ENCODE assay signal across 10 cellular contexts in the genomic region with DNA sequence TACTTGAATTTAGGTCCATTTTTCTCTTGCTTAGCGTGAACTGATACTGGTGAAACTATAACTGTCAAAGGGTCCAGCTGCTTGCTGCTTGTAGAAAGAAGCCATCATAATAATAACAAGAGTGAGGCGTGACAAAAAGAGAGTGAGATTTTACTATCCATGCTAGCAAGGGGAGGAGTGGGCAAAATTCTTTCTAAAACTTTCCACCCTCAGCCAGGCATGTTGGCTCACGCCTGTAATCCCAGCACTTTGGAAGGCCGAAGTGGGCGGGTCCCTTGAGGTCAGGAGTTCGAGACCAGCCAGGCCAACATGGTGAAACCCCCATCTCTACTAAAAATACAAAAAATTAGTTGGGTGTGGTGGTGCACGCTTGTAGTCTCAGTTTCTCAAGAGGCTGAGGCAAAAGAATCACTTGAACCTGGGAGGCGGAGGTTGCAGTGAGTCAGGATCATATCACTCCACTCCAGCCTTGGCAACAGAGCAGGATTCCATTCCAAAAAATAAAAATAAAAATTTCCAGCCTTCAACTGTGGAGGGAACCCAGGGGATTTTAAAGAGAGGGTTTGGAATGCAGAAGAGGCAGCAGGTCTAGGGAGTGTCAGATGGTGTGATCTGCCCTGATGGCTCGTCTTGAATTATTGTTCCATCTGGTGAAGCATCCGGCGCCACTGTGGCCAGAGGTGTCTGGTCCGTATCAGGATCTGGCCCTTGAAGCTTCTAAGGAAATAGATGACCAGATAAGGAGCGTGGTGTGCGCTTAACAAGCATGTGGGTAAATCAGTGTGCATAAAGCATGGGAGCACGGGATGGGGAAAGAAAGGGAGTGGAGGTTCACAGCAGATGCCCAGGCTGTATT. TPM values are rescaled to one million over a fixed set of nuclear protein-coding genes. Genes with fewer than 3 reads are reported as not detected.
DNase-seq lines count a peak whose midpoint lies in the region; ATAC-seq and TF ChIP-seq lines count a peak whose summit lies in the region.
"Had no signal": no experiment of that assay in that cellular context is flagged by ENCODE, and none has a peak within 500 bp of the region (broad histone marks: within the 10 kb centered on the region; RNA-seq: fewer than 3 reads in every experiment).

No MANE protein-coding gene starts in this region.

- CTCF ChIA-PET in activated CD8-positive, alpha-beta memory T cell treated with anti-CD3 and anti-CD28 coated beads, Interleukin-2, amount 10 ng/mL, durations not matched to agents 7 days and 5 days (lab: Charles Lee) = no interaction called here
- CTCF ChIA-PET in Caco-2 (lab: Charles Lee) = no interaction called here

- H3K27ac ChIP-seq in gastroesophageal sphincter (peak overlapping the region in 3 of 4 donors; percentile 28 to 53 (median 33)), thoracic aorta (peak overlapping the region; percentile 73 to 89)
- H3K27ac ChIP-seq: BLaER1, SK-N-MC had no signal

- ATAC-seq in activated CD8-positive, alpha-beta memory T cell treated with anti-CD3 and anti-CD28 coated beads, Interleukin-2, amount 10 ng/mL, durations not matched to agents 7 days and 5 days = no peak
- ATAC-seq in gastroesophageal sphincter = peak; percentile 60
- peak; percentile 40 for ATAC-seq in thoracic aorta (ENCODE audit: insufficient number of reproducible peaks, low FRiP score, low read depth)

- peaks cover 40% of the 10 kb centered on the region for H3K4me1 Mint-ChIP-seq in activated CD8-positive, alpha-beta memory T cell treated with anti-CD3 and anti-CD28 coated beads, Interleukin-2, amount 10 ng/mL, durations not matched to agents 7 days and 5 days
- H3K4me1 Mint-ChIP-seq in immature natural killer cell = peaks cover 6 to 13% of the 10 kb centered on the region in 2 donors
- H3K4me1 Mint-ChIP-seq in Caco-2 (ENCODE audit: low read depth, unreplicated experiment) = no peaks in the 10 kb centered on the region

- H3K9me3 Mint-ChIP-seq in activated CD8-positive, alpha-beta memory T cell treated with anti-CD3 and anti-CD28 coated beads, Interleukin-2, amount 10 ng/mL, durations not matched to agents 7 days and 5 days (ENCODE audit: low read depth) = no peaks in the 10 kb centered on the region
- H3K9me3 Mint-ChIP-seq in immature natural killer cell (no peaks in the 10 kb centered on the region), Caco-2 (ENCODE audit: unreplicated experiment) (no peaks in the 10 kb centered on the region)

- intact Hi-C loops in Caco-2 (cut with micrococcal nuclease; ENCODE audit: unreplicated experiment) = no loop called here

- H3K4me1 ChIP-seq in gastroesophageal sphincter (peaks cover 0 to 4% (median 0%) of the 10 kb centered on the region in 3 donors), thoracic aorta (ENCODE audit: control insufficient read depth in 1 of 2, low read depth in 2 of 2) (peaks cover 18 to 31% of the 10 kb centered on the region in 2 donors), Caco-2 (no peaks in the 10 kb centered on the region)

- no peak for TF ChIP-seq EP300 in gastroesophageal sphincter (IDR thresholded peaks at IDR 0.05)

- peaks cover 32% of the 10 kb centered on the region for H3K36me3 Mint-ChIP-seq in activated CD8-positive, alpha-beta memory T cell treated with anti-CD3 and anti-CD28 coated beads, Interleukin-2, amount 10 ng/mL, durations not matched to agents 7 days and 5 days
- H3K36me3 Mint-ChIP-seq in immature natural killer cell (peaks cover 36 to 56% (median 51%) of the 10 kb centered on the region in 3 donors), Caco-2 (ENCODE audit: insufficient read depth, unreplicated experiment) (no peaks in the 10 kb centered on the region)

- H3K9me3 ChIP-seq in gastroesophageal sphincter = no peaks in the 10 kb centered on the region
- no peaks in the 10 kb centered on the region for H3K9me3 ChIP-seq in thoracic aorta
- H3K9me3 ChIP-seq in Caco-2 = peaks cover 2% of the 10 kb centered on the region; the same call in 1 of the 2 replicates

- TF ChIP-seq CTCF in gastroesophageal sphincter (IDR thresholded peaks at IDR 0.05) (no peak), thoracic aorta (IDR thresholded peaks at IDR 0.05) (no peak), Caco-2 (IDR thresholded peaks at IDR 0.05; ENCODE audit: insufficient read depth in 1 of 2, low read depth in 1 of 2, low read length in 1 of 2, severe bottlenecking in 1 of 2, unreplicated experiment in 1 of 2) (no peak)

- TF ChIP-seq POLR2A in gastroesophageal sphincter (IDR thresholded peaks at IDR 0.05) = no peak

- H3K27me3 Mint-ChIP-seq in activated CD8-positive, alpha-beta memory T cell treated with anti-CD3 and anti-CD28 coated beads, Interleukin-2, amount 10 ng/mL, durations not matched to agents 7 days and 5 days = no peaks in the 10 kb centered on the region
- H3K27me3 Mint-ChIP-seq in immature natural killer cell (ENCODE audit: low read depth in 3 of 3) (no peaks in the 10 kb centered on the region), Caco-2 (ENCODE audit: insufficient read depth, unreplicated experiment) (no peaks in the 10 kb centered on the region)

- no peak overlapping the region for H3K4me3 ChIP-seq in gastroesophageal sphincter
- peak overlapping the region; percentile 55 for H3K4me3 ChIP-seq in thoracic aorta
- H3K4me3 ChIP-seq in Caco-2 (ENCODE audit: low read depth, low read length) = no peak overlapping the region
- H3K4me3 ChIP-seq: BLaER1, SK-N-MC had no signal

- no peak for DNase-seq in activated CD8-positive, alpha-beta memory T cell treated with anti-CD3 and anti-CD28 coated beads, Interleukin-2, amount 10 ng/mL, durations not matched to agents 7 days and 5 days
- no peak for DNase-seq in activated CD8-positive, alpha-beta memory T cell treated with anti-CD3 and anti-CD28 coated beads for 24 hours
- peak; percentile 58 for DNase-seq in NCI-H226
- DNase-seq in thoracic aorta (ENCODE audit: low spot score) = no peak
- DNase-seq in NCI-H2227 (lab: John Stamatoyannopoulos, UW; ENCODE audit: unreplicated experiment) = no peak
- DNase-seq in immature natural killer cell = no peak
- no peak for DNase-seq in Caco-2

- H3K36me3 ChIP-seq in gastroesophageal sphincter (peaks cover 3 to 86% of the 10 kb centered on the region in 2 donors), thoracic aorta (no peaks in the 10 kb centered on the region), Caco-2 (ENCODE audit: control insufficient read depth, insufficient read depth, low read length) (no peaks in the 10 kb centered on the region)

- H3K27me3 ChIP-seq in gastroesophageal sphincter = no peaks in the 10 kb centered on the region
- H3K27me3 ChIP-seq in thoracic aorta (replicated peaks; ENCODE audit: insufficient read depth) = no peaks in the 10 kb centered on the region
- no peaks in the 10 kb centered on the region for H3K27me3 ChIP-seq in Caco-2 (replicated peaks; ENCODE audit: control insufficient read depth, insufficient read depth, low read length)
- H3K27me3 ChIP-seq: BLaER1 had no signal

- POLR2A ChIA-PET in Caco-2 (lab: Charles Lee) = no interaction called here

- peak overlapping the region; percentile 75 for H3K27ac Mint-ChIP-seq in activated CD8-positive, alpha-beta memory T cell treated with anti-CD3 and anti-CD28 coated beads, Interleukin-2, amount 10 ng/mL, durations not matched to agents 7 days and 5 days
- H3K27ac Mint-ChIP-seq in immature natural killer cell (peak overlapping the region in 1 of 6 donors; percentile 72), Caco-2 (ENCODE audit: unreplicated experiment) (no peak overlapping the region)

- no peak overlapping the region for H3K4me3 Mint-ChIP-seq in activated CD8-positive, alpha-beta memory T cell treated with anti-CD3 and anti-CD28 coated beads, Interleukin-2, amount 10 ng/mL, durations not matched to agents 7 days and 5 days
- H3K4me3 Mint-ChIP-seq in immature natural killer cell (peak overlapping the region in 1 of 5 donors; percentile 31), Caco-2 (ENCODE audit: unreplicated experiment) (no peak overlapping the region)

- BruUV-seq in Caco-2 (replicated peaks; lab: Mats Ljungman, UMichigan) = no TSS peak

- WGBS in gastroesophageal sphincter (ENCODE audit: low coverage in 1 of 2), 2 donors = 55 to 68% methylated on average over 10 to 15 of the region's 15 CpGs

RNA-seq across cellular contexts. Expression of a gene that starts 51.8 kb away (rescaled TPM):
- 1 to 10 TPM in 1 of 2 experiments, under 1 TPM in 1; 0.73 to 1.3 TPM for total RNA-seq in activated CD8-positive, alpha-beta memory T cell treated with anti-CD3 and anti-CD28 coated beads, Interleukin-2, amount 10 ng/mL, durations not matched to agents 7 days and 5 days
- total RNA-seq in gastroesophageal sphincter = 1 to 10 TPM in 3 of 4 donors, under 1 TPM in 1; 0.81 to 4.4 (median 1.5) TPM
- 1 to 10 TPM; 4.4 to 7.6 TPM for total RNA-seq in thoracic aorta
- polyA plus RNA-seq in immature natural killer cell = under 1 TPM in 2 of 3 donors, not detected in 1; 0.17 to 0.36 TPM
- total RNA-seq in Caco-2 (2022) = 0.20 and 0.46 TPM in 2 replicates

RNA-seq across cellular contexts. Expression of a gene that starts 52.7 kb away (rescaled TPM):
- 10 to 100 TPM; 11.8 to 12.5 TPM for total RNA-seq in activated CD8-positive, alpha-beta memory T cell treated with anti-CD3 and anti-CD28 coated beads, Interleukin-2, amount 10 ng/mL, durations not matched to agents 7 days and 5 days
- total RNA-seq in gastroesophageal sphincter (10 to 100 TPM in 2 of 4 donors, 1 to 10 TPM in 2; 6.7 to 16.5 (median 9.8) TPM), thoracic aorta (10 to 100 TPM; 15.7 to 24.2 TPM), Caco-2 (2022) (2.4 and 3.6 TPM in 2 replicates)
- polyA plus RNA-seq in immature natural killer cell = 10 to 100 TPM in 1 of 3 donors, 1 to 10 TPM in 2; 7.1 to 10.0 (median 8.4) TPM
